7 cellular contexts compared by ENCODE assay signal in the genomic region with DNA sequence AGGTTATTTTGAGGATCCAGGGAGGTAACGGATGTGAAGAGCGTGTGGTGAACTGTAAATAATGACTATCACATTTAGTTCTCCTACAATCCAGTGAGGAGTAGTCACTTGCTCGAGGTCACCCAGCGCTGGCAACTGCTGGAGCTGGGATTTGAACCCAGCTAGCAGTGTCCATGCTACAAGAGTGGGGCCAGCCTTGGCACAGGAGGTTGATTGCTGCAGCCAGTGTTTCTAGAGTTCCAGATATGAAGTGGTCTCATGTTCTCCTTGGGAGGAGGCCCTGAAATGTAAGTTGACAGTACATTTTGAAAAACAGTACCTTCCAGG. TPM values are rescaled to one million over a fixed set of nuclear protein-coding genes. Genes with fewer than 3 reads are reported as not detected.
DNase-seq lines count a peak whose midpoint lies in the region; ATAC-seq and TF ChIP-seq lines count a peak whose summit lies in the region.

No MANE protein-coding gene starts in this region.

- peak overlapping the region; percentile 93 to 100 (median 97) for H3K27ac ChIP-seq in heart left ventricle

- H3K4me1 ChIP-seq in heart left ventricle, result peaks cover 0 to 53% (median 30%) of the 10 kb centered on the region in 12 donors

- no peaks in the 10 kb centered on the region for H3K9me3 ChIP-seq in heart left ventricle

- 2 to 5% (median 2%) methylated on average over 4 of the region's 4 CpGs for WGBS in heart left ventricle, 4 donors

- H3K27me3 Mint-ChIP-seq in activated T-helper 17 cell treated with anti-CD3 and anti-CD28 coated beads, Interleukin-2, amount 50 U/mL, for 72 hours, result no peaks in the 10 kb centered on the region

- TF ChIP-seq POLR2A in heart left ventricle (IDR thresholded peaks at IDR 0.05), result no peak

- H3K27ac Mint-ChIP-seq in activated T-helper 17 cell treated with anti-CD3 and anti-CD28 coated beads, Interleukin-2, amount 50 U/mL, for 72 hours, result peak overlapping the region; percentile 99

- peak overlapping the region; percentile 98 for H3K4me3 Mint-ChIP-seq in activated T-helper 17 cell treated with anti-CD3 and anti-CD28 coated beads, Interleukin-2, amount 50 U/mL, for 72 hours

- peak; percentile 78 for DNase-seq in Daoy (ENCODE audit: low read depth)
- DNase-seq in HUDEP-2 (lab: John Stamatoyannopoulos, UW; ENCODE audit: unreplicated experiment in 76 of 76), result peak in 41 of 76 experiments; percentile 4 to 55 (median 25)
- DNase-seq in heart left ventricle, result peak in 2 of 5 donors; percentile 58 to 65
- peak; percentile 75 for DNase-seq in sciatic nerve (ENCODE audit: low spot score)
- DNase-seq in HuH-7 (ENCODE audit: low spot score), result no peak

- ATAC-seq in activated T-helper 17 cell treated with anti-CD3 and anti-CD28 coated beads, Interleukin-2, amount 50 U/mL, for 72 hours (replicated peaks), result no peak
- ATAC-seq in heart left ventricle, result peak in 1 of 4 donors; percentile 6
- ATAC-seq in sciatic nerve, result no peak
- ATAC-seq in GM21381 (IDR thresholded peaks at IDR 0.05; ENCODE audit: unreplicated experiment), result no peak

- H3K4me3 ChIP-seq in heart left ventricle, result peak overlapping the region; percentile 72 to 98 (median 88)

- TF ChIP-seq CTCF in heart left ventricle (IDR thresholded peaks at IDR 0.05), result no peak

- H3K36me3 Mint-ChIP-seq in activated T-helper 17 cell treated with anti-CD3 and anti-CD28 coated beads, Interleukin-2, amount 50 U/mL, for 72 hours (ENCODE audit: low read depth), result peaks cover 62% of the 10 kb centered on the region

- H3K27me3 ChIP-seq in heart left ventricle, result no peaks in the 10 kb centered on the region

- no peaks in the 10 kb centered on the region for H3K9me3 Mint-ChIP-seq in activated T-helper 17 cell treated with anti-CD3 and anti-CD28 coated beads, Interleukin-2, amount 50 U/mL, for 72 hours

- intact Hi-C loops in heart left ventricle (cut with DNase I) (loop anchor here in 9 of 10 donors (1.0 to 10.0 kb wide), 16 partner anchors 30 to 226 kb away; partner anchors contain the start of genes CREB3 (in 2 of the 9), FAM221B (in 2 of the 9), GBA2 (in 2 of the 9) and RGP1 (in 2 of the 9)), sciatic nerve (cut with DNase I) (no loop called here)

- H3K36me3 ChIP-seq in heart left ventricle, result peaks cover 0 to 22% (median 16%) of the 10 kb centered on the region in 9 donors

- peaks cover 63% of the 10 kb centered on the region for H3K4me1 Mint-ChIP-seq in activated T-helper 17 cell treated with anti-CD3 and anti-CD28 coated beads, Interleukin-2, amount 50 U/mL, for 72 hours

RNA-seq across cellular contexts. Expression of gene CCDC107, which starts 0.8 kb away (rescaled TPM):
- total RNA-seq in Daoy (2014; rRNA removed; shearing (Covaris generic)), result 8.6 and 9.5 TPM in 2 replicates
- total RNA-seq in activated T-helper 17 cell treated with anti-CD3 and anti-CD28 coated beads, Interleukin-2, amount 50 U/mL, for 72 hours, result 10 to 100 TPM; 17.5 to 19.8 TPM
- total RNA-seq in heart left ventricle, result 10 to 100 TPM; 35.5 to 78.5 (median 43.8) TPM
- polyA plus RNA-seq in heart left ventricle, result 100 to 1,000 TPM in 1 of 2 donors, 10 to 100 TPM in 1; 70.1 to 116 TPM
- total RNA-seq in sciatic nerve, result 28.0 TPM

RNA-seq across cellular contexts. Expression of gene RMRP, which starts 1.0 kb away (rescaled TPM):
- 3,813 and 4,416 TPM in 2 replicates for total RNA-seq in Daoy (2014; rRNA removed; shearing (Covaris generic))
- total RNA-seq in activated T-helper 17 cell treated with anti-CD3 and anti-CD28 coated beads, Interleukin-2, amount 50 U/mL, for 72 hours, result over 10,000 TPM in 1 of 2 donors, 1,000 to 10,000 TPM in 1; 5,785 to 10,768 TPM
- total RNA-seq in heart left ventricle (over 10,000 TPM in 3 of 9 donors, 1,000 to 10,000 TPM in 5, 100 to 1,000 TPM in 1; 462 to 18,741 (median 5,764) TPM), sciatic nerve (12,220 TPM)
- polyA plus RNA-seq in heart left ventricle, result 100 to 1,000 TPM; 118 to 429 TPM

RNA-seq across cellular contexts. Expression of gene ARHGEF39, which starts 6.1 kb away (rescaled TPM):
- 2.9 and 4.2 TPM in 2 replicates for total RNA-seq in Daoy (2014; rRNA removed; shearing (Covaris generic))
- 10 to 100 TPM in 1 of 2 donors, 1 to 10 TPM in 1; 9.4 to 16.1 TPM for total RNA-seq in activated T-helper 17 cell treated with anti-CD3 and anti-CD28 coated beads, Interleukin-2, amount 50 U/mL, for 72 hours
- total RNA-seq in heart left ventricle, result 1 to 10 TPM in 1 of 9 donors, under 1 TPM in 8; 0.11 to 1.2 (median 0.27) TPM
- under 1 TPM; 0.12 to 0.30 TPM for polyA plus RNA-seq in heart left ventricle
- total RNA-seq in sciatic nerve, result not detected

RNA-seq across cellular contexts. Expression of gene SIT1, which starts 8.1 kb away (rescaled TPM):
- not detected in 2 replicates for total RNA-seq in Daoy (2014; rRNA removed; shearing (Covaris generic))
- 100 to 1,000 TPM in 1 of 2 donors, 10 to 100 TPM in 1; 97.0 to 135 TPM for total RNA-seq in activated T-helper 17 cell treated with anti-CD3 and anti-CD28 coated beads, Interleukin-2, amount 50 U/mL, for 72 hours
- total RNA-seq in heart left ventricle (1 to 10 TPM in 1 of 9 donors, under 1 TPM in 2, not detected in 6; 0.47 to 4.2 (median 0.54) TPM), sciatic nerve (0.67 TPM)
- polyA plus RNA-seq in heart left ventricle, result under 1 TPM in 1 of 2 donors, not detected in 1; 0.19 TPM

RNA-seq across cellular contexts. Expression of gene CA9, which starts 14.9 kb away (rescaled TPM):
- 0.42 TPM in 1 of 2 replicates, not detected in the other for total RNA-seq in Daoy (2014; rRNA removed; shearing (Covaris generic))
- 10 to 100 TPM in 1 of 2 donors, under 1 TPM in 1; 0.89 to 31.7 TPM for total RNA-seq in activated T-helper 17 cell treated with anti-CD3 and anti-CD28 coated beads, Interleukin-2, amount 50 U/mL, for 72 hours
- total RNA-seq in heart left ventricle (10 to 100 TPM in 1 of 9 donors, 1 to 10 TPM in 1, under 1 TPM in 1, not detected in 6; 0.47 to 13.9 (median 2.3) TPM), sciatic nerve (not detected)
- under 1 TPM; 0.23 to 0.54 TPM for polyA plus RNA-seq in heart left ventricle
